ENCODE assay signal across 25 cellular contexts in genomic region chr2:105839793-105840192, GRCh38.
A peak's percentile ranks its signal among the peaks of the same experiment; 100 is the strongest.
DNase-seq lines count a peak whose midpoint lies in the region; ATAC-seq, FAIRE-seq and TF ChIP-seq lines count a peak whose summit lies in the region.
"Had no signal": no experiment of that assay in that cellular context is flagged by ENCODE, and none has a peak within 500 bp of the region (broad histone marks: within the 10 kb centered on the region; RNA-seq: fewer than 3 reads in every experiment).

No MANE protein-coding gene starts in this region.

- no peak for ATAC-seq in naive B cell (ENCODE audit: low read depth in 2 of 2)
- ATAC-seq: K562, SK-N-SH treated with all-trans-retinoic acid at 6 μM for 48 hours had no signal

- H3K9ac ChIP-seq in Karpas-422 (ENCODE audit: low read length) (no peak overlapping the region), astrocyte (ENCODE audit: low read length) (no peak overlapping the region)

- H3K4me1 Mint-ChIP-seq in CD4-positive, alpha-beta memory T cell: peaks cover 65 to 87% (median 77%) of the 10 kb centered on the region in 4 donors
- H3K4me1 Mint-ChIP-seq in astrocyte (ENCODE audit: low read depth, unreplicated experiment): peaks cover 28% of the 10 kb centered on the region
- peaks cover 66 to 92% (median 83%) of the 10 kb centered on the region in 3 donors for H3K4me1 Mint-ChIP-seq in naive B cell

- no peaks in the 10 kb centered on the region for H3K36me3 ChIP-seq in CD4-positive, alpha-beta memory T cell (ENCODE audit: insufficient read depth, low read length)
- H3K36me3 ChIP-seq in Karpas-422 (ENCODE audit: insufficient read depth, low read length) (no peaks in the 10 kb centered on the region), astrocyte (ENCODE audit: insufficient read depth, low read length) (no peaks in the 10 kb centered on the region), testis (ENCODE audit: low read depth, missing control alignments) (no peaks in the 10 kb centered on the region), tibial nerve (no peaks in the 10 kb centered on the region)
- H3K36me3 ChIP-seq: breast epithelium, left ventricle myocardium inferior, ovary, thoracic aorta had no signal

- H3K4me1 ChIP-seq in CD4-positive, alpha-beta memory T cell (ENCODE audit: insufficient read depth, low read length): peaks cover 86% of the 10 kb centered on the region
- H3K4me1 ChIP-seq in Karpas-422 (ENCODE audit: low read length) (no peaks in the 10 kb centered on the region), astrocyte (ENCODE audit: insufficient read depth, low read length) (peaks cover 14% of the 10 kb centered on the region), testis (peaks cover 4% of the 10 kb centered on the region), tibial nerve (peaks cover 0 to 8% (median 4%) of the 10 kb centered on the region in 4 donors)
- H3K4me1 ChIP-seq: breast epithelium had no signal

- H4K20me1 ChIP-seq in Karpas-422 (ENCODE audit: insufficient read depth, low read depth, low read length) (no peaks in the 10 kb centered on the region), astrocyte (ENCODE audit: insufficient read depth, low read length) (peaks cover 68% of the 10 kb centered on the region)

- TF ChIP-seq POLR2A in testis (IDR thresholded peaks at IDR 0.05) (no peak), tibial nerve (IDR thresholded peaks at IDR 0.05) (no peak)

- no peak for TF ChIP-seq CTCF in astrocyte (IDR thresholded peaks at IDR 0.05; ENCODE audit: insufficient read depth, low read depth, low read length)
- TF ChIP-seq CTCF in testis (IDR thresholded peaks at IDR 0.05): no peak
- no peak for TF ChIP-seq CTCF in tibial nerve (IDR thresholded peaks at IDR 0.05)

- intact Hi-C loops in CD4-positive, alpha-beta memory T cell (cut with micrococcal nuclease): no loop called here
- intact Hi-C loops in posterior vena cava (cut with DNase I) (no loop called here), testis (cut with DNase I; ENCODE audit: low total_unique reads) (no loop called here)

- WGBS in testis, 2 donors: 63 to 69% methylated on average over 4 of the region's 4 CpGs
- 69 to 74% methylated on average over 4 of the region's 4 CpGs for WGBS in tibial nerve, 2 donors

- FAIRE-seq in astrocyte (lab: Jason Lieb, UNC): no peak
- FAIRE-seq: frontal cortex, GM12892, K562, RCC 7860, TTC549 had no signal

- H3K9me3 ChIP-seq in CD4-positive, alpha-beta memory T cell (ENCODE audit: control insufficient read depth in 1 of 2, low read length in 2 of 2): peaks cover 0 to 13% of the 10 kb centered on the region in 2 donors
- H3K9me3 ChIP-seq in Karpas-422 (ENCODE audit: low read length) (no peaks in the 10 kb centered on the region), astrocyte (ENCODE audit: insufficient read depth, low read depth, low read length) (no peaks in the 10 kb centered on the region), testis (no peaks in the 10 kb centered on the region), tibial nerve (peaks cover 0 to 12% (median under 1%) of the 10 kb centered on the region in 4 donors)
- H3K9me3 ChIP-seq: ovary had no signal

- no peaks in the 10 kb centered on the region for H3K27me3 ChIP-seq in CD4-positive, alpha-beta memory T cell (ENCODE audit: insufficient read depth, low read length)
- no peaks in the 10 kb centered on the region; the same call in 1 of the 2 replicates for H3K27me3 ChIP-seq in Karpas-422 (ENCODE audit: low read length)
- no peaks in the 10 kb centered on the region for H3K27me3 ChIP-seq in astrocyte (ENCODE audit: insufficient read depth, low read length)
- no peaks in the 10 kb centered on the region for H3K27me3 ChIP-seq in testis
- H3K27me3 ChIP-seq in tibial nerve: no peaks in the 10 kb centered on the region
- H3K27me3 ChIP-seq: breast epithelium, ovary had no signal

- no peak for DNase-seq in CD4-positive, alpha-beta memory T cell
- DNase-seq in Karpas-422 (peak; percentile 40), astrocyte (ENCODE audit: low read depth) (no peak), naive B cell (no peak), posterior vena cava (ENCODE audit: low spot score) (no peak), testis (no peak), tibial nerve (ENCODE audit: low spot score in 2 of 2) (no peak), medulla oblongata (ENCODE audit: extremely low spot score) (no peak)
- DNase-seq: AML-193; DMS153; left ventricle myocardium inferior; MV-4-11; NCI-H1930; NK-92 treated with Interleukin-12 subunit alpha and Interleukin-12 subunit beta, amount 100 ng/mL, for 24 hours; ovary; stimulated activated CD4-positive, alpha-beta T cell treated with anti-CD3 and anti-CD28 coated beads, Interleukin-4, amount 100 ng/mL, for 24 hours had no signal

- H3K27ac ChIP-seq in CD4-positive, alpha-beta memory T cell (ENCODE audit: low read depth, low read length): no peak overlapping the region
- H3K27ac ChIP-seq in Karpas-422 (ENCODE audit: low read length) (no peak overlapping the region), astrocyte (ENCODE audit: low read depth, low read length) (no peak overlapping the region), testis (no peak overlapping the region), tibial nerve (no peak overlapping the region)
- H3K27ac ChIP-seq: breast epithelium, left ventricle myocardium inferior, ovary, thoracic aorta had no signal

- H3K4me3 ChIP-seq in CD4-positive, alpha-beta memory T cell (ENCODE audit: low read length in 2 of 2): no peak overlapping the region
- H3K4me3 ChIP-seq in Karpas-422 (ENCODE audit: low read length) (no peak overlapping the region), astrocyte (ENCODE audit: insufficient read depth, low read depth, low read length) (no peak overlapping the region), testis (no peak overlapping the region), tibial nerve (no peak overlapping the region)
- H3K4me3 ChIP-seq: breast epithelium, K562, left ventricle myocardium inferior, ovary, thoracic aorta had no signal

- H3K36me3 Mint-ChIP-seq in CD4-positive, alpha-beta memory T cell: peaks cover 46 to 49% of the 10 kb centered on the region in 2 donors
- peaks cover 6% of the 10 kb centered on the region for H3K36me3 Mint-ChIP-seq in astrocyte (ENCODE audit: low read depth, unreplicated experiment)
- peaks cover 49 to 59% of the 10 kb centered on the region in 2 donors for H3K36me3 Mint-ChIP-seq in naive B cell

- no peak overlapping the region for H2AFZ ChIP-seq in Karpas-422 (ENCODE audit: low read length)
- H2AFZ ChIP-seq in astrocyte (ENCODE audit: low read depth, low read length): no peak overlapping the region

- no peak overlapping the region for H3K4me2 ChIP-seq in Karpas-422 (ENCODE audit: low read depth, low read length, poor library complexity, severe bottlenecking)
- no peak overlapping the region for H3K4me2 ChIP-seq in astrocyte (ENCODE audit: low read length)

- H3K27ac Mint-ChIP-seq in CD4-positive, alpha-beta memory T cell: peak overlapping the region; percentile 80 to 92 (median 85)
- H3K27ac Mint-ChIP-seq in astrocyte (ENCODE audit: unreplicated experiment) (peak overlapping the region; percentile 22), naive B cell (peak overlapping the region; percentile 27 to 90 (median 82))
- H3K27ac Mint-ChIP-seq: dendritic cell treated with granulocyte-macrophage colony-stimulating factor and Interleukin-4, amounts not matched to agents 40 ng/mL and 50 ng/mL, for 4 days had no signal

- CTCF ChIA-PET in CD4-positive, alpha-beta memory T cell (lab: Charles Lee; ENCODE audit: partially characterized antibody): interaction anchor here (0.8 to 2.8 kb wide), 4 partner anchors 12 to 295 kb away, joined by 3 to 8 read pairs (median 4); no protein-coding TSS in a partner anchor

- POLR2A ChIA-PET in CD4-positive, alpha-beta memory T cell (lab: Charles Lee; ENCODE audit: partially characterized antibody): interaction anchor here (1.2 to 2.9 kb wide), 4 partner anchors 10 to 96 kb away, joined by 4 to 9 read pairs (median 6); no protein-coding TSS in a partner anchor

- H3K9me2 ChIP-seq in Karpas-422 (replicated peaks; ENCODE audit: insufficient read depth, low read length): no peaks in the 10 kb centered on the region

- peaks cover 0 to 30% (median 25%) of the 10 kb centered on the region in 8 donors for H3K9me3 Mint-ChIP-seq in CD4-positive, alpha-beta memory T cell
- H3K9me3 Mint-ChIP-seq in astrocyte (ENCODE audit: unreplicated experiment) (peaks cover 10% of the 10 kb centered on the region), naive B cell (peaks cover 10 to 29% (median 24%) of the 10 kb centered on the region in 7 donors)

- no peaks in the 10 kb centered on the region for H3K27me3 Mint-ChIP-seq in CD4-positive, alpha-beta memory T cell
- no peaks in the 10 kb centered on the region for H3K27me3 Mint-ChIP-seq in astrocyte (ENCODE audit: low read depth, unreplicated experiment)
- no peaks in the 10 kb centered on the region for H3K27me3 Mint-ChIP-seq in naive B cell

- peak overlapping the region in 7 of 8 donors; percentile 59 to 79 (median 60) for H3K4me3 Mint-ChIP-seq in CD4-positive, alpha-beta memory T cell
- no peak overlapping the region for H3K4me3 Mint-ChIP-seq in astrocyte (ENCODE audit: unreplicated experiment)
- H3K4me3 Mint-ChIP-seq in naive B cell: peak overlapping the region in 7 of 8 donors; percentile 17 to 73 (median 40)
- H3K4me3 Mint-ChIP-seq: dendritic cell treated with granulocyte-macrophage colony-stimulating factor and Interleukin-4, amounts not matched to agents 40 ng/mL and 50 ng/mL, for 4 days had no signal

- TF ChIP-seq EP300 in tibial nerve (IDR thresholded peaks at IDR 0.05): no peak

- H3K79me2 ChIP-seq in Karpas-422 (ENCODE audit: low read length) (no peaks in the 10 kb centered on the region), astrocyte (ENCODE audit: insufficient read depth, low read length) (peaks cover 69% of the 10 kb centered on the region)

Comparison
In these comparisons a context has a peak if more than half of its experiments do, and no peak if none do; other contexts are left out.
1. H3K27ac Mint-ChIP-seq: peak in every context shown above with its lines; median percentile 85 in CD4-positive, alpha-beta memory T cell; 82 in naive B cell; 22 in astrocyte.